11 cellular contexts compared by ENCODE assay signal in genomic region chr3:58238830-58239229, GRCh38. TPM values are rescaled to one million over a fixed set of nuclear protein-coding genes. Genes with fewer than 3 reads are reported as not detected.
DNase-seq lines count a peak whose midpoint lies in the region; ATAC-seq and TF ChIP-seq lines count a peak whose summit lies in the region.
"Had no signal": no experiment of that assay in that cellular context is flagged by ENCODE, and none has a peak within 500 bp of the region (broad histone marks: within the 10 kb centered on the region; RNA-seq: fewer than 3 reads in every experiment).

No MANE protein-coding gene starts in this region.

- H3K9ac ChIP-seq in mammary epithelial cell (ENCODE audit: insufficient read depth, low read length), result no peak overlapping the region

- H3K27me3 ChIP-seq in mammary epithelial cell (ENCODE audit: insufficient read depth, low read length), result no peaks in the 10 kb centered on the region
- H3K27me3 ChIP-seq in muscle layer of duodenum (ENCODE audit: low read depth, low read length), result no peaks in the 10 kb centered on the region

- peak overlapping the region; percentile 88 for H3K4me3 Mint-ChIP-seq in stimulated activated naive CD8-positive, alpha-beta T cell treated with anti-CD3 and anti-CD28 coated beads, Interleukin-15, Interleukin-2, amounts not matched to agents 100 ng/mL and 50 ng/mL, for 24 hours

- in situ Hi-C loops in mammary epithelial cell (cut with MboI; ENCODE audit: low sequenced_read_pairs in 2 of 2), result loop anchor here in 1 of 2 donors (10.0 kb wide), 1 partner anchor 66 kb away; the partner anchor contains the start of genes HTD2 and RPP14

- WGBS in mammary epithelial cell (ENCODE audit: low coverage, missing lambda C conversion rate), result 76% methylated on average over 7 of the region's 7 CpGs

- DNase-seq in stimulated activated naive CD8-positive, alpha-beta T cell treated with anti-CD3 and anti-CD28 coated beads, Interleukin-15, Interleukin-2, amounts not matched to agents 100 U/mL and 50 U/mL, for 24 hours, result no peak
- DNase-seq in mammary epithelial cell (no peak), GM10248 (ENCODE audit: extremely low spot score) (no peak), HCEC 1CT (no peak), NCI-H1930 (lab: John Stamatoyannopoulos, UW) (no peak), NCI-H2171 treated with DMSO at 0.1 percent for 48 hours (lab: John Stamatoyannopoulos, UW) (no peak)
- DNase-seq: hippocampal formation, NCI-H2171 had no signal

- no peaks in the 10 kb centered on the region for H3K9me3 Mint-ChIP-seq in stimulated activated naive CD8-positive, alpha-beta T cell treated with anti-CD3 and anti-CD28 coated beads, Interleukin-15, Interleukin-2, amounts not matched to agents 100 ng/mL and 50 ng/mL, for 24 hours

- no TSS peak for BruUV-seq in mammary epithelial cell (replicated peaks; lab: Mats Ljungman, UMichigan)

- H3K4me3 ChIP-seq in mammary epithelial cell (replicated peaks in 1 of 3; ENCODE audit: insufficient read depth in 1 of 3, low read depth in 2 of 3, low read length in 3 of 3) (peak overlapping the region in 2 of 3 experiments; percentile 82 to 87), muscle layer of duodenum (ENCODE audit: low read depth in 1 of 2, low read length in 2 of 2) (peak overlapping the region; percentile 79 to 88)

- peaks cover 25% of the 10 kb centered on the region for H3K4me1 ChIP-seq in mammary epithelial cell (ENCODE audit: insufficient read depth, low read length)
- H3K4me1 ChIP-seq in muscle layer of duodenum (ENCODE audit: control insufficient read depth in 1 of 2, insufficient read depth in 2 of 2, low read length in 2 of 2), result peaks cover 11 to 12% of the 10 kb centered on the region in 2 donors

- dilution Hi-C loops in mammary epithelial cell (cut with HindIII; ENCODE audit: low sequenced_read_pairs), result no loop called here

- no peak for TF ChIP-seq CTCF in mammary epithelial cell (conservative IDR thresholded peaks at IDR 0.05 in 1 of 2, IDR thresholded peaks at IDR 0.05 in 1 of 2; ENCODE audit: extremely low read depth in 1 of 2, insufficient read depth in 1 of 2, low read depth in 1 of 2, low read length in 2 of 2)
- no peak for TF ChIP-seq CTCF in GM10248 (IDR thresholded peaks at IDR 0.05; ENCODE audit: control extremely low read depth, extremely low read depth, low read depth, missing control alignments)

- H3K27ac ChIP-seq in mammary epithelial cell (ENCODE audit: insufficient read depth, low read depth, low read length) (no peak overlapping the region), muscle layer of duodenum (ENCODE audit: low read length) (no peak overlapping the region)

- H3K27me3 Mint-ChIP-seq in stimulated activated naive CD8-positive, alpha-beta T cell treated with anti-CD3 and anti-CD28 coated beads, Interleukin-15, Interleukin-2, amounts not matched to agents 100 ng/mL and 50 ng/mL, for 24 hours, result no peaks in the 10 kb centered on the region

- peaks cover 13% of the 10 kb centered on the region for H3K4me1 Mint-ChIP-seq in stimulated activated naive CD8-positive, alpha-beta T cell treated with anti-CD3 and anti-CD28 coated beads, Interleukin-15, Interleukin-2, amounts not matched to agents 100 ng/mL and 50 ng/mL, for 24 hours (ENCODE audit: low read depth)

- H4K20me1 ChIP-seq in mammary epithelial cell (ENCODE audit: insufficient read depth, low read length), result no peaks in the 10 kb centered on the region

- CTCF ChIA-PET in mammary epithelial cell (lab: Charles Lee; ENCODE audit: low non-redundant PET), result interaction anchor here (0.6 kb wide), 2 partner anchors 51 to 67 kb away, joined by 3 to 5 read pairs; partner anchors contain the start of genes HTD2 and RPP14
- CTCF ChIA-PET in GM10248 (lab: Yijun Ruan, JAX), result interaction anchor here (0.7 to 14.1 kb wide), 9 partner anchors 8 to 68 kb away, joined by 3 to 188 read pairs (median 5); partner anchors contain the start of genes HTD2 and RPP14

- no peak overlapping the region for H2AFZ ChIP-seq in mammary epithelial cell (ENCODE audit: low read depth, low read length)

- intact Hi-C loops in mammary epithelial cell (cut with micrococcal nuclease), result loop anchor here (1.0 kb wide), 1 partner anchor 61 kb away; no protein-coding TSS in a partner anchor

- H3K36me3 ChIP-seq in mammary epithelial cell (ENCODE audit: insufficient read depth, low read length), result no peaks in the 10 kb centered on the region
- no peaks in the 10 kb centered on the region for H3K36me3 ChIP-seq in muscle layer of duodenum (ENCODE audit: control insufficient read depth in 1 of 2, insufficient read depth in 2 of 2, low read length in 2 of 2)

- H3K36me3 Mint-ChIP-seq in stimulated activated naive CD8-positive, alpha-beta T cell treated with anti-CD3 and anti-CD28 coated beads, Interleukin-15, Interleukin-2, amounts not matched to agents 100 ng/mL and 50 ng/mL, for 24 hours (ENCODE audit: low read depth), result no peaks in the 10 kb centered on the region

- H3K4me2 ChIP-seq in mammary epithelial cell (ENCODE audit: insufficient read depth, low read depth, low read length), result peak overlapping the region; percentile 99

- POLR2A ChIA-PET in GM10248 (lab: Yijun Ruan, JAX), result no interaction called here

- peaks cover 7% of the 10 kb centered on the region for H3K79me2 ChIP-seq in mammary epithelial cell (ENCODE audit: insufficient read depth, low read length)

- H3K9me3 ChIP-seq in mammary epithelial cell (replicated peaks; ENCODE audit: insufficient read depth, low read length), result no peaks in the 10 kb centered on the region
- no peaks in the 10 kb centered on the region for H3K9me3 ChIP-seq in muscle layer of duodenum (ENCODE audit: control insufficient read depth in 1 of 2, low read length in 2 of 2)

- no peak for ATAC-seq in stimulated activated naive CD8-positive, alpha-beta T cell treated with anti-CD3 and anti-CD28 coated beads, Interleukin-15, Interleukin-2, amounts not matched to agents 100 U/mL and 50 U/mL, for 24 hours

- no peak overlapping the region for H3K27ac Mint-ChIP-seq in stimulated activated naive CD8-positive, alpha-beta T cell treated with anti-CD3 and anti-CD28 coated beads, Interleukin-15, Interleukin-2, amounts not matched to agents 100 ng/mL and 50 ng/mL, for 24 hours

RNA-seq across cellular contexts. Expression of gene ABHD6, which starts 1.2 kb away (rescaled TPM):
- 10 to 100 TPM in 1 of 2 donors, 1 to 10 TPM in 1; 9.4 to 21.3 TPM for total RNA-seq in mammary epithelial cell
- polyA plus RNA-seq in mammary epithelial cell, result 7.1 TPM
- 8.9 TPM for polyA minus RNA-seq in mammary epithelial cell

RNA-seq across cellular contexts. Expression of gene DNASE1L3, which starts 28.1 kb away (rescaled TPM):
- total RNA-seq in mammary epithelial cell, result not detected
- not detected for polyA plus RNA-seq in mammary epithelial cell
- polyA minus RNA-seq in mammary epithelial cell, result not detected
- total RNA-seq: activated CD8-positive, alpha-beta memory T cell treated with anti-CD3 and anti-CD28 coated beads for 36 hours had no signal
